Comparison of ENCODE assay signal across 21 cellular contexts in the genomic region with DNA sequence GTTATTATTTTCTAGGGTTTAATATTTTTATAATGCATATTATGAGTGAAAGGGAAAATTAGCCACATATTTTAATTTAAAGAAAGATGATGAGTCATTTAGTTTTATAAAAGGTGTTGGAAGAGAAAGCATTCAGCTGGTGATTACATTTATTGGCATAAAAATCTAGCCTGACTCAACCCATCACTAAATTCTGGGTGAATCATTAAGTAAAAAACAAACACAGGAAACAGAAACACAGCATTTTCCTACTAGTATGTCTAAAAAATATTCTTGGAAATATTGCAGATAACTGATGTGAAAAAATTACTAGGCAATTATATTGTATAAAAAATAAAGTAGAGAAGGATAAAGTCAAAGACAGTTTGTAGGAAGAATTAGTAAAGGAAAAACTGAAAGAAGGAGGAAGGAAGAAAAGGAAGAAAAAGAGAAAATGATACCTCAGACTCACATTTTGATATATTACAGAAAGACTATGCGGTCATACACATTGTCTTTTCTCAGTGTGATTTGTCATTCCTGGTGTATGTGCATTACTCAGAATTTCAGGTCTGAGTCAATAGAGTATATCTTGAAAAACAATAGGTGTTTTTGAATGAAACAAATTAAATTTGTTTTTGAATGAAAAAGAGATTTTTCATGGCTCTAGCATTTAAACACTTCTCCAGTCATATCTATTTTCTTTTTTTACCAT. TPM values are rescaled to one million over a fixed set of nuclear protein-coding genes. Genes with fewer than 3 reads are reported as not detected.
DNase-seq lines count a peak whose midpoint lies in the region; ATAC-seq, FAIRE-seq and TF ChIP-seq lines count a peak whose summit lies in the region.
"Had no signal": no experiment of that assay in that cellular context is flagged by ENCODE, and none has a peak within 500 bp of the region (broad histone marks: within the 10 kb centered on the region; RNA-seq: fewer than 3 reads in every experiment).

No MANE protein-coding gene starts in this region.

- peak overlapping the region; percentile 9 for H3K27ac ChIP-seq in smooth muscle cell (ENCODE audit: low read depth)
- H3K27ac ChIP-seq: esophagus squamous epithelium, GM23248, parathyroid adenoma, right lobe of liver had no signal

- no peaks in the 10 kb centered on the region for H4K20me1 ChIP-seq in smooth muscle cell (ENCODE audit: low read depth)

- H3K9ac ChIP-seq in smooth muscle cell (ENCODE audit: low read depth), result no peak overlapping the region
- H3K9ac ChIP-seq: GM23248, parathyroid adenoma had no signal

- H3K4me2 ChIP-seq in smooth muscle cell, result no peak overlapping the region

- no peaks in the 10 kb centered on the region for H3K36me3 ChIP-seq in bronchial epithelial cell (ENCODE audit: control insufficient read depth, insufficient read depth, low read length)
- H3K36me3 ChIP-seq in smooth muscle cell (ENCODE audit: low read depth), result no peaks in the 10 kb centered on the region
- H3K36me3 ChIP-seq: esophagus squamous epithelium, right lobe of liver had no signal

- FAIRE-seq in bronchial epithelial cell (lab: Jason Lieb, UNC) (no peak), H54 (lab: Jason Lieb, UNC) (no peak)

- ATAC-seq in Right ventricle myocardium superior (ENCODE audit: poor library complexity), result no peak
- no peak for ATAC-seq in HG02970 (IDR thresholded peaks at IDR 0.05; ENCODE audit: low FRiP score, unreplicated experiment)
- ATAC-seq: right lobe of liver had no signal

- H3K27me3 ChIP-seq in bronchial epithelial cell (ENCODE audit: control insufficient read depth, insufficient read depth, low read length), result no peaks in the 10 kb centered on the region
- no peaks in the 10 kb centered on the region for H3K27me3 ChIP-seq in smooth muscle cell (ENCODE audit: low read depth)
- H3K27me3 ChIP-seq: esophagus squamous epithelium, right lobe of liver had no signal

- H3K4me3 ChIP-seq in bronchial epithelial cell (ENCODE audit: low read depth, low read length), result no peak overlapping the region
- no peak overlapping the region for H3K4me3 ChIP-seq in smooth muscle cell
- H3K4me3 ChIP-seq: esophagus squamous epithelium, GM23248, lung, right lobe of liver had no signal

- no peak for TF ChIP-seq POLR2A in H54 (IDR thresholded peaks at IDR 0.05; ENCODE audit: low read depth, low read length)

- no peaks in the 10 kb centered on the region for H3K9me3 ChIP-seq in smooth muscle cell (replicated peaks; ENCODE audit: low read depth)
- H3K9me3 ChIP-seq: esophagus squamous epithelium, right lobe of liver had no signal

- 94% methylated on average over 1 of the region's 1 CpG for WGBS in smooth muscle cell (ENCODE audit: low lambda C conversion rate)

- peak; percentile 55 for DNase-seq in HPDE6-E6E7 (ENCODE audit: extremely low spot score)
- peak; percentile 8 for DNase-seq in RKO (ENCODE audit: low spot score)
- DNase-seq in bronchial epithelial cell (ENCODE audit: low read depth), result peak; percentile 94
- no peak for DNase-seq in smooth muscle cell (lab: John Stamatoyannopoulos, UW; ENCODE audit: unreplicated experiment)
- no peak for DNase-seq in H54 (ENCODE audit: insufficient read length, low spot score)
- DNase-seq in Right ventricle myocardium superior, result no peak
- DNase-seq: activated B cell treated with CpG ODN at 0.5 μM for 24 hours; CD4-positive, alpha-beta T cell; esophagus squamous epithelium; GM23248; kidney glomerular epithelial cell; NCI-H1048; NCI-H187 treated with DMSO at 0.1 percent for 48 hours; right lobe of liver had no signal

- TF ChIP-seq CTCF in bronchial epithelial cell (IDR thresholded peaks at IDR 0.05; ENCODE audit: insufficient read depth, low read length, severe bottlenecking), result no peak
- no peak for TF ChIP-seq CTCF in smooth muscle cell (IDR thresholded peaks at IDR 0.05; ENCODE audit: borderline replicate concordance, insufficient read depth, poor library complexity, severe bottlenecking)

- intact Hi-C loops in Right ventricle myocardium superior (cut with DNase I), result no loop called here

- no peaks in the 10 kb centered on the region for H3K79me2 ChIP-seq in smooth muscle cell (ENCODE audit: low read depth)
- H3K79me2 ChIP-seq: parathyroid adenoma had no signal

- no peak overlapping the region for H2AFZ ChIP-seq in smooth muscle cell (ENCODE audit: low read depth)
- H2AFZ ChIP-seq: GM23248, parathyroid adenoma had no signal

- no peaks in the 10 kb centered on the region for H3K4me1 ChIP-seq in smooth muscle cell (ENCODE audit: low read depth)
- H3K4me1 ChIP-seq: esophagus squamous epithelium, parathyroid adenoma, right lobe of liver had no signal

- no peaks in the 10 kb centered on the region for H3F3A ChIP-seq in smooth muscle cell (ENCODE audit: low read depth)

RNA-seq across cellular contexts. Expression of a gene that starts 48.0 kb away (rescaled TPM):
- 0.53 and 1.0 TPM in 2 replicates for total RNA-seq in bronchial epithelial cell
- total RNA-seq in smooth muscle cell, result 0.22 and 0.49 TPM in 2 replicates
- polyA plus RNA-seq in smooth muscle cell, result not detected in 2 replicates
- not detected for total RNA-seq in Right ventricle myocardium superior
- total RNA-seq: activated B cell treated with CpG ODN at 0.5 μM for 24 hours; activated naive CD4-positive, alpha-beta T cell treated with anti-CD3 and anti-CD28 coated beads, Interleukin-2, amount 50 U/mL, for 72 hours; activated T-helper 2 cell treated with anti-CD3 and anti-CD28 coated beads, Interferon-gamma antibody, Interleukin-2, Interleukin-4, amounts not matched to agents 10 μg/mL and 5 μg/mL and 100 μg/mL, durations not matched to agents 14 hours and 24 hours and 36 hours; CD4-positive, alpha-beta T cell; chondrocyte; esophagus squamous epithelium; GM23248; LHCN-M2 had no signal
- polyA plus RNA-seq: GM23248 had no signal

Comparison
In these comparisons a context has a peak if more than half of its experiments do, and no peak if none do; other contexts are left out.
1. DNase-seq: peak in HPDE6-E6E7 (single experiment), RKO (single experiment) and bronchial epithelial cell (single experiment); none in smooth muscle cell (single experiment), H54 (single experiment) and Right ventricle myocardium superior (single experiment).